ENCODE assay signal across 9 cellular contexts in the genomic region with DNA sequence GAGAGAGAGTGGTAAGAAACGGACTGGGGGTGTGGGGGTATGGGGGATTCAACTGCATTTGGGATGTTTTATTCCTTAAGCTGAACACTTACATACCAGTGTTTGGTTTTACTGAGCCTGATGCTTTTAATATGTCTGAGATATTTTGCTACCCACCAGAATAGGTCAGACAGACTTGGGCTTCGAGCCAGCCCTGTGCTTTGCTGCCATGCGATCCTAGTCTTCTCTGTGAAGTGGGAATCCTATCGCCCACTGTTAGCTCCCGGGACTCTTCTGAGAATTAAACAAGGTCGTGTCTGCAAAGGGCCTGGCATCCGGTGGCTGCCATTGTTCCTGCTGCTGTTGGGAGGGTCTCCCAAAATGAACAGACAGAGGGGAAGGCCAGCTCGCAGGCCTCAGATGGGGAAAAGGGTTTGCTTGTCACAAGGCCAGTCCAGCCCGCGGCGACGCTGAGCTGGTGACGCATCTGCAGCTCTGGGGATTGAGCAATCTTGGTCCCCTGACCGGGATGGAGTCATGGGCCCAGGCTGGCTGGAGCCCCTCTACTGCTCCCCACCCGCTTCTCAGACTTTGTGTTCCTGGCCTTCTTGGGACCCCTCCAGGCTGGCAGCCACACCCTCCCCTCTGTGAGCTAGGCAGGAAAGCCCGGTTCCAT. TPM values are rescaled to one million over a fixed set of nuclear protein-coding genes. Genes with fewer than 3 reads are reported as not detected.
A peak's percentile ranks its signal among the peaks of the same experiment; 100 is the strongest.
DNase-seq lines count a peak whose midpoint lies in the region; ATAC-seq, FAIRE-seq and TF ChIP-seq lines count a peak whose summit lies in the region.
"Had no signal": no experiment of that assay in that cellular context is flagged by ENCODE, and none has a peak within 500 bp of the region (broad histone marks: within the 10 kb centered on the region; RNA-seq: fewer than 3 reads in every experiment).

No MANE protein-coding gene starts in this region.

- no peaks in the 10 kb centered on the region for H3K79me2 ChIP-seq in K562 (ENCODE audit: control insufficient read depth, insufficient read depth, low read length)

- no peak for TF ChIP-seq EP300 in K562 (IDR thresholded peaks at IDR 0.05; ENCODE audit: low read length)

- peaks cover 22 to 28% of the 10 kb centered on the region in 2 experiments for H3K4me1 ChIP-seq in K562 (replicated peaks in 1 of 2; ENCODE audit: control insufficient read depth in 2 of 2, insufficient read depth in 2 of 2, low read length in 2 of 2)

- intact Hi-C loops in K562 (cut with micrococcal nuclease) (no loop called here), sciatic nerve (cut with DNase I) (no loop called here)

- no peak for FAIRE-seq in K562 (lab: Jason Lieb, UNC)

- CTCF ChIA-PET in K562 (lab: Yijun Ruan, JAX; ENCODE audit: low intra/inter-chr PET ratio) = no interaction called here

- TF ChIP-seq CTCF in K562 (IDR thresholded peaks at IDR 0.05 in 2 of 3, conservative IDR thresholded peaks at IDR 0.05 in 1 of 3; ENCODE audit: insufficient read depth in 2 of 3, low read depth in 1 of 3, low read length in 3 of 3) = no peak

- TF ChIP-seq RAD21 in K562 (CRISPR knock-in tag; conservative IDR thresholded peaks at IDR 0.05 in 1 of 2, IDR thresholded peaks at IDR 0.05 in 1 of 2) = no peak

- peaks cover 64% of the 10 kb centered on the region for H4K20me1 ChIP-seq in K562 (replicated peaks; ENCODE audit: control insufficient read depth, insufficient read depth, low read length)

- DNase-seq in C1 segment of cervical spinal cord (lab: John Stamatoyannopoulos, UW) = peak in 10 of 14 donors; percentile 16 to 87 (median 53)
- DNase-seq in K562 (ENCODE audit: extremely low read depth in 1 of 4, low spot score in 3 of 4) = no peak
- peak; percentile 81 for DNase-seq in iris pigment epithelial cell (ENCODE audit: low read depth)
- DNase-seq in sciatic nerve (ENCODE audit: low spot score) = peak; percentile 90
- no peak for DNase-seq in NK-92 (lab: John Stamatoyannopoulos, UW; ENCODE audit: unreplicated experiment)
- DNase-seq: cortex of kidney had no signal

- in situ Hi-C loops in K562 (cut with MboI) = no loop called here

- H3K27me3 ChIP-seq in K562 (ENCODE audit: control insufficient read depth in 2 of 2, insufficient read depth in 2 of 2, low read length in 2 of 2) = no peaks in the 10 kb centered on the region; a peak in 1 of 5 replicates

- H3K9me1 ChIP-seq in K562 (ENCODE audit: control insufficient read depth, insufficient read depth, low read length) = peaks cover 6% of the 10 kb centered on the region

- no peak overlapping the region for H2AFZ ChIP-seq in K562 (ENCODE audit: low read depth, low read length)

- H3K9me3 ChIP-seq in K562 (replicated peaks; ENCODE audit: control insufficient read depth, insufficient read depth, low read depth, low read length) = no peaks in the 10 kb centered on the region

- no peak for ATAC-seq in K562
- peak; percentile 84 for ATAC-seq in sciatic nerve
- no peak for ATAC-seq in GM21381 (IDR thresholded peaks at IDR 0.05; ENCODE audit: unreplicated experiment)
- no peak for ATAC-seq in HG03439 (IDR thresholded peaks at IDR 0.05; ENCODE audit: unreplicated experiment)
- ATAC-seq in GM21447 (IDR thresholded peaks at IDR 0.05; ENCODE audit: unreplicated experiment) = no peak

- no peak for TF ChIP-seq POLR2A in K562 (conservative IDR thresholded peaks at IDR 0.05)

- no TSS peak for BruUV-seq in K562 (replicated peaks; lab: Mats Ljungman, UMichigan)

- no peak overlapping the region for H3K9ac ChIP-seq in K562 (ENCODE audit: insufficient read depth in 1 of 2, low read depth in 2 of 2, low read length in 2 of 2)

- POLR2A ChIA-PET in K562 (lab: Yijun Ruan, JAX) = interaction anchor here (0.6 to 0.8 kb wide), 2 partner anchors 9 to 38 kb away, joined by 3 read pairs; no protein-coding TSS in a partner anchor

- WGBS in K562 (ENCODE audit: insufficient coverage, low coverage, missing lambda C conversion rate) = 73% methylated on average over 16 of the region's 16 CpGs

- no peak overlapping the region for H3K4me2 ChIP-seq in K562 (ENCODE audit: insufficient read depth, low read length)

- H3K27ac ChIP-seq in K562 (ENCODE audit: extremely low read depth, low read depth, low read length) = no peak overlapping the region

- H3K4me3 ChIP-seq in K562 = no peak overlapping the region

- H3K36me3 ChIP-seq in K562 (ENCODE audit: control insufficient read depth, insufficient read depth, low read length) = no peaks in the 10 kb centered on the region

TF ChIP-seq in K562, 482 proteins besides CTCF, POLR2A, EP300 and RAD21:
- TF ChIP-seq, protein P1, sequence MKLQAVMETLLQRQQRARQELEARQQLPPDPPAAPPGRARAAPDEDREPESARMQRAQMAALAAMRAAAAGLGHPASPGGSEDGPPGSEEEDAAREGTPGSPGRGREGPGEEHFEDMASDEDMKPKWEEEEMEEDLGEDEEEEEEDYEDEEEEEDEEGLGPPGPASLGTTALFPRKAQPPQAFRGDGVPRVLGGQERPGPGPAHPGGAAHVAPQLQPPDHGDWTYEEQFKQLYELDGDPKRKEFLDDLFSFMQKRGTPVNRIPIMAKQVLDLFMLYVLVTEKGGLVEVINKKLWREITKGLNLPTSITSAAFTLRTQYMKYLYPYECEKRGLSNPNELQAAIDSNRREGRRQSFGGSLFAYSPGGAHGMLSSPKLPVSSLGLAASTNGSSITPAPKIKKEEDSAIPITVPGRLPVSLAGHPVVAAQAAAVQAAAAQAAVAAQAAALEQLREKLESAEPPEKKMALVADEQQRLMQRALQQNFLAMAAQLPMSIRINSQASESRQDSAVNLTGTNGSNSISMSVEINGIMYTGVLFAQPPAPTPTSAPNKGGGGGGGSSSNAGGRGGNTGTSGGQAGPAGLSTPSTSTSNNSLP (IDR thresholded peaks at IDR 0.05; ENCODE audit: borderline replicate concordance, low read depth, low read length) = no peak
- TF ChIP-seq CEBPG (CRISPR knock-in tag; IDR thresholded peaks at IDR 0.05) (peak; percentile 51; the same call in 1 of the 2 replicates), CEBPG (tag; conservative IDR thresholded peaks at IDR 0.05 in 1 of 2, IDR thresholded peaks at IDR 0.05 in 1 of 2) (0 out of 4 replicates have a peak, but pooled peaks of 1 of the 2 experiments have one; percentile 15), CEBPB (tag; IDR thresholded peaks at IDR 0.05) (peak; percentile 64)

RNA-seq across cellular contexts. Expression of a gene that starts 26.9 kb away (rescaled TPM):
- 46.9 and 72.4 TPM in 2 replicates for total RNA-seq in K562 (2011; cell fraction: chromatin; rRNA removed; ENCODE audit: low replicate concordance)
- 41.5 and 47.5 TPM in 2 replicates for total RNA-seq in K562 (2011; cell fraction: nucleolus; rRNA removed)
- total RNA-seq in K562 (2011; cell fraction: nucleoplasm; rRNA removed) = 38.9 and 42.0 TPM in 2 replicates
- 18.8 and 21.3 TPM in 2 replicates for total RNA-seq in K562 (2014; rRNA removed)
- total RNA-seq in K562 (2014; rRNA removed; fragmentation: Illumina TruSeq; extraction: Trizol) = 11.0 and 14.5 TPM in 2 replicates
- total RNA-seq in K562 (2015; rRNA removed; fragmentation: Illumina TruSeq; extraction: Trizol) = 5.3 and 6.9 TPM in 2 replicates
- total RNA-seq in K562 (2021) = 31.6 and 34.8 TPM in 2 replicates
- 10.3 and 26.8 TPM in 2 replicates for polyA plus RNA-seq in K562 (2011; rRNA removed)
- 5.5 and 9.8 TPM in 2 replicates for polyA plus RNA-seq in K562 (2011; cell fraction: cytosol; rRNA removed)
- 12.7 and 17.7 TPM in 2 replicates for polyA plus RNA-seq in K562 (2011; cell fraction: nucleus; rRNA removed)
- polyA plus RNA-seq in K562 (2012) = 20.2 and 46.9 TPM in 2 replicates
- 29.7 and 30.8 TPM in 2 replicates for polyA plus RNA-seq in K562 (2014; fragmentation: Illumina TruSeq; extraction: Trizol)
- polyA plus RNA-seq in K562 (2014; fragmentation: Nextera tagmentation; extraction: Ambion mirVana) = under 1 TPM; 0.56 to 0.61 TPM
- 10.1 and 12.1 TPM in 2 replicates for polyA plus RNA-seq in K562 (2014; rRNA removed)
- 9.1 and 14.0 TPM in 2 replicates for polyA minus RNA-seq in K562 (2011; rRNA and poly(A)+ RNA removed)
- 9.9 and 13.4 TPM in 2 replicates for polyA minus RNA-seq in K562 (2011; cell fraction: cytosol; rRNA and poly(A)+ RNA removed)
- 9.1 and 11.0 TPM in 2 replicates for polyA minus RNA-seq in K562 (2011; cell fraction: nucleus; rRNA and poly(A)+ RNA removed)
- total RNA-seq in sciatic nerve = 117 TPM

Comparison
In these comparisons a context has a peak if more than half of its experiments do, and no peak if none do; other contexts are left out.
1. DNase-seq: peak in C1 segment of cervical spinal cord (10 of 14), iris pigment epithelial cell (single experiment) and sciatic nerve (single experiment); none in K562 (0 of 4) and NK-92 (single experiment).